In genomic region chrY:13671122-13671521, GRCh38 we compare ENCODE assay signal across 32 cellular contexts. TPM values are rescaled to one million over a fixed set of nuclear protein-coding genes. Genes with fewer than 3 reads are reported as not detected.
"Had no signal": no experiment of that assay in that cellular context is flagged by ENCODE, and none has a peak within 500 bp of the region (broad histone marks: within the 10 kb centered on the region; RNA-seq: fewer than 3 reads in every experiment).

No MANE protein-coding gene starts in this region.

- H3K9me3 Mint-ChIP-seq: natural killer cell; nephron; neural progenitor cell; stimulated activated effector memory CD8-positive, alpha-beta T cell treated with anti-CD3 and anti-CD28 coated beads, Interleukin-12 subunit alpha, Interleukin-12 subunit beta, amount 100 ng/mL, for 72 hours; stimulated activated naive CD8-positive, alpha-beta T cell treated with anti-CD3 and anti-CD28 coated beads, Interleukin-15, Interleukin-2, amounts not matched to agents 100 ng/mL and 50 ng/mL, for 24 hours had no signal

- H3K27ac ChIP-seq: neural progenitor cell, ovary, parathyroid adenoma, psoas muscle, right lobe of liver, sigmoid colon, stomach, thoracic aorta, thyroid gland, tibial nerve, upper lobe of left lung, vagina had no signal

- H2AFZ ChIP-seq: neural progenitor cell, parathyroid adenoma had no signal

- FAIRE-seq: small intestine, urothelium cell line had no signal

- H3K36me3 Mint-ChIP-seq: natural killer cell; neural progenitor cell; stimulated activated effector memory CD8-positive, alpha-beta T cell treated with anti-CD3 and anti-CD28 coated beads, Interleukin-12 subunit alpha, Interleukin-12 subunit beta, amount 100 ng/mL, for 72 hours; stimulated activated naive B cell treated with anti-CD40 and anti-IgM and Interleukin-4, amounts not matched to agents 10 μg/mL and 1 μg/mL and 100 μg/mL, for 72 hours had no signal

- H3K4me1 ChIP-seq: neural progenitor cell, parathyroid adenoma, psoas muscle, right lobe of liver, sigmoid colon, stomach, thyroid gland, tibial nerve, upper lobe of left lung, vagina had no signal

- H3K79me2 ChIP-seq: parathyroid adenoma had no signal

- H3K27ac Mint-ChIP-seq: natural killer cell; nephron; neural progenitor cell; progenitor cell of endocrine pancreas; stimulated activated effector memory CD8-positive, alpha-beta T cell treated with anti-CD3 and anti-CD28 coated beads, Interleukin-12 subunit alpha, Interleukin-12 subunit beta, amount 100 ng/mL, for 72 hours; stimulated activated naive B cell treated with anti-CD40 and anti-IgM and Interleukin-4, amounts not matched to agents 10 μg/mL and 1 μg/mL and 100 μg/mL, for 72 hours; stimulated activated naive CD8-positive, alpha-beta T cell treated with anti-CD3 and anti-CD28 coated beads, Interleukin-15, Interleukin-2, amounts not matched to agents 100 ng/mL and 50 ng/mL, for 24 hours had no signal

- H3K4me2 ChIP-seq: neural progenitor cell had no signal

- H3K4me3 ChIP-seq: neural progenitor cell, ovary, psoas muscle, right lobe of liver, sigmoid colon, stomach, thoracic aorta, thyroid gland, tibial nerve, upper lobe of left lung, vagina had no signal

- H3K36me3 ChIP-seq: neural progenitor cell, ovary, right lobe of liver, sigmoid colon, stomach, thoracic aorta, thyroid gland, tibial nerve, upper lobe of left lung, vagina had no signal

- ATAC-seq: natural killer cell; psoas muscle; right cardiac atrium; right lobe of liver; stimulated activated effector memory CD8-positive, alpha-beta T cell treated with anti-CD3 and anti-CD28 coated beads, Interleukin-12 subunit alpha, Interleukin-12 subunit beta, amount 100 ng/mL, for 72 hours; stimulated activated naive B cell treated with anti-CD40 and anti-IgM and Interleukin-4, amounts not matched to agents 10 μg/mL and 1 μg/mL and 100 μg/mL, for 72 hours had no signal

- H3K9me3 ChIP-seq: ovary, psoas muscle, right lobe of liver, sigmoid colon, thoracic aorta, thyroid gland, vagina had no signal

- DNase-seq: natural killer cell; occipital lobe; ovary; posterior cingulate gyrus; psoas muscle; right cardiac atrium; right lobe of liver; sigmoid colon; small intestine; stimulated activated CD4-positive, alpha-beta T cell treated with anti-CD3 and anti-CD28 coated beads, Interleukin-15, amount 100 ng/mL, for 24 hours; stimulated activated CD4-positive, alpha-beta T cell treated with anti-CD3 and anti-CD28 coated beads, Interleukin-2, amount 100 ng/mL, for 24 hours; stimulated activated CD4-positive, alpha-beta T cell treated with anti-CD3 and anti-CD28 coated beads, Interleukin-2, amount 100 ng/mL, for 48 hours; stimulated activated CD4-positive, alpha-beta T cell treated with anti-CD3 and anti-CD28 coated beads, Interleukin-4, amount 100 ng/mL, for 24 hours; stimulated activated naive B cell treated with anti-CD40 and anti-IgM and Interleukin-4, amounts not matched to agents 10 μg/mL and 1 μg/mL and 100 μg/mL, for 72 hours; stimulated activated naive CD4-positive, alpha-beta T cell treated with Interleukin-2 at 50 U/mL for 16 hours; stomach; thyroid gland; trophoblast cell; upper lobe of left lung had no signal

- H3K27me3 ChIP-seq: neural progenitor cell, ovary, right lobe of liver, sigmoid colon, stomach, thyroid gland, tibial nerve, upper lobe of left lung, vagina had no signal

RNA-seq across cellular contexts. Expression of gene TMSB4Y, which starts 32.6 kb away (rescaled TPM):
- total RNA-seq: occipital lobe, ovary, progenitor cell of endocrine pancreas, psoas muscle, renal cortical epithelial cell, temporal lobe, ureter, vagina had no signal
